Comparison of ENCODE assay signal across 29 cellular contexts in genomic region chr10:73506074-73506473, GRCh38.
"Had no signal": no experiment of that assay in that cellular context is flagged by ENCODE, and none has a peak within 500 bp of the region (broad histone marks: within the 10 kb centered on the region; RNA-seq: fewer than 3 reads in every experiment).

No MANE protein-coding gene starts in this region.

- H3K27ac Mint-ChIP-seq: activated CD4-positive, alpha-beta memory T cell treated with anti-CD3 and anti-CD28 coated beads, Interleukin-2, amount 10 ng/mL, durations not matched to agents 7 days and 5 days; activated CD4-positive, alpha-beta T cell treated with anti-CD3 and anti-CD28 coated beads for 36 hours; activated naive CD4-positive, alpha-beta T cell treated with anti-CD3 and anti-CD28 coated beads, Interleukin-2, amount 10 ng/mL, durations not matched to agents 7 days and 5 days; activated naive CD8-positive, alpha-beta T cell treated with anti-CD3 and anti-CD28 coated beads for 36 hours; activated T-helper 17 cell treated with anti-CD3 and anti-CD28 coated beads, Interleukin-2, amount 50 U/mL, for 72 hours had no signal

- H3K9ac ChIP-seq: SK-N-SH had no signal

- ATAC-seq: activated CD4-positive, alpha-beta T cell treated with anti-CD3 and anti-CD28 coated beads for 36 hours; activated T-helper 17 cell treated with anti-CD3 and anti-CD28 coated beads, Interleukin-2, amount 50 U/mL, for 72 hours had no signal

- H3K27me3 ChIP-seq: breast epithelium, Peyer's patch, SJCRH30 had no signal

- H3K9me3 Mint-ChIP-seq: activated CD4-positive, alpha-beta memory T cell treated with anti-CD3 and anti-CD28 coated beads, Interleukin-2, amount 10 ng/mL, durations not matched to agents 7 days and 5 days; activated naive CD4-positive, alpha-beta T cell treated with anti-CD3 and anti-CD28 coated beads, Interleukin-2, amount 10 ng/mL, durations not matched to agents 7 days and 5 days; activated naive CD8-positive, alpha-beta T cell treated with anti-CD3 and anti-CD28 coated beads for 36 hours; activated T-helper 17 cell treated with anti-CD3 and anti-CD28 coated beads, Interleukin-2, amount 50 U/mL, for 72 hours had no signal

- H3K4me3 Mint-ChIP-seq: activated CD4-positive, alpha-beta memory T cell treated with anti-CD3 and anti-CD28 coated beads, Interleukin-2, amount 10 ng/mL, durations not matched to agents 7 days and 5 days; activated CD4-positive, alpha-beta T cell treated with anti-CD3 and anti-CD28 coated beads for 36 hours; activated naive CD4-positive, alpha-beta T cell treated with anti-CD3 and anti-CD28 coated beads, Interleukin-2, amount 10 ng/mL, durations not matched to agents 7 days and 5 days; activated naive CD8-positive, alpha-beta T cell treated with anti-CD3 and anti-CD28 coated beads for 36 hours; activated T-helper 17 cell treated with anti-CD3 and anti-CD28 coated beads, Interleukin-2, amount 50 U/mL, for 72 hours had no signal

- H3K27ac ChIP-seq: breast epithelium, Peyer's patch, RWPE1, SJCRH30, VCaP had no signal

- H3K4me2 ChIP-seq: SK-N-SH had no signal

- H3K4me3 ChIP-seq: breast epithelium, Peyer's patch, SJCRH30 had no signal

- H3K36me3 ChIP-seq: breast epithelium had no signal

- H3K9me3 ChIP-seq: breast epithelium, Peyer's patch, SJCRH30, SK-N-SH had no signal

- H3K4me1 ChIP-seq: breast epithelium, Peyer's patch, SJCRH30 had no signal

- DNase-seq: activated CD4-positive, alpha-beta memory T cell treated with anti-CD3 and anti-CD28 coated beads, Interleukin-2, amount 10 ng/mL, durations not matched to agents 7 days and 5 days; activated CD4-positive, alpha-beta T cell treated with anti-CD3 and anti-CD28 coated beads for 36 hours; activated CD4-positive, alpha-beta T cell treated with anti-CD3 and anti-CD28 coated beads, Interleukin-2, amount 50 U/mL, for 1 hour; activated gamma-delta T cell; activated naive CD4-positive, alpha-beta T cell treated with anti-CD3 and anti-CD28 coated beads, Interleukin-2, amount 10 ng/mL, durations not matched to agents 7 days and 5 days; activated naive CD8-positive, alpha-beta T cell treated with anti-CD3 and anti-CD28 coated beads for 36 hours; activated T-cell treated with anti-CD3 and anti-CD28 coated beads for 4 hours; activated T-cell treated with anti-CD3 and anti-CD28 coated beads, Interleukin-2, amount 50 U/mL, for 48 hours; caudate nucleus; Kasumi-1; MV-4-11; NCI-H1092 treated with DMSO at 0.1 percent for 48 hours; NCI-H1417 treated with DMSO at 0.1 percent for 48 hours; NCI-H1694; NCI-H2029; NCI-H2107; NCI-H345; NCI-H510A; NCI-H69; NK-92 treated with Interleukin-12 subunit alpha and Interleukin-12 subunit beta, amount 100 ng/mL, for 24 hours; Peyer's patch; Right ventricle myocardium superior; SJCRH30; SK-N-SH; T-helper 1 cell had no signal

- H3K27me3 Mint-ChIP-seq: activated CD4-positive, alpha-beta memory T cell treated with anti-CD3 and anti-CD28 coated beads, Interleukin-2, amount 10 ng/mL, durations not matched to agents 7 days and 5 days; activated CD4-positive, alpha-beta T cell treated with anti-CD3 and anti-CD28 coated beads for 36 hours; activated naive CD4-positive, alpha-beta T cell treated with anti-CD3 and anti-CD28 coated beads, Interleukin-2, amount 10 ng/mL, durations not matched to agents 7 days and 5 days; activated naive CD8-positive, alpha-beta T cell treated with anti-CD3 and anti-CD28 coated beads for 36 hours; activated T-helper 17 cell treated with anti-CD3 and anti-CD28 coated beads, Interleukin-2, amount 50 U/mL, for 72 hours had no signal
